Comparison of ENCODE assay signal across 25 cellular contexts in genomic region chr10:88893611-88894010, GRCh38. TPM values are rescaled to one million over a fixed set of nuclear protein-coding genes. Genes with fewer than 3 reads are reported as not detected.
DNase-seq lines count a peak whose midpoint lies in the region; ATAC-seq and TF ChIP-seq lines count a peak whose summit lies in the region.
"Had no signal": no experiment of that assay in that cellular context is flagged by ENCODE, and none has a peak within 500 bp of the region (broad histone marks: within the 10 kb centered on the region; RNA-seq: fewer than 3 reads in every experiment).

No MANE protein-coding gene starts in this region.

- H3K4me3 ChIP-seq in left ventricle myocardium inferior (no peak overlapping the region), body of pancreas (no peak overlapping the region), neutrophil (ENCODE audit: low read depth in 1 of 2, low read length in 1 of 2) (no peak overlapping the region)
- H3K4me3 ChIP-seq: breast epithelium, esophagus squamous epithelium had no signal

- no peaks in the 10 kb centered on the region for H3K36me3 ChIP-seq in left ventricle myocardium inferior
- no peaks in the 10 kb centered on the region for H3K36me3 ChIP-seq in body of pancreas (replicated peaks in 1 of 2; ENCODE audit: insufficient read depth in 1 of 2, low read depth in 2 of 2)
- H3K36me3 ChIP-seq in neutrophil: no peaks in the 10 kb centered on the region
- H3K36me3 ChIP-seq: breast epithelium, esophagus squamous epithelium had no signal

- WGBS in body of pancreas, 2 donors: 70 to 78% methylated on average over 3 of the region's 3 CpGs

- peaks cover 18% of the 10 kb centered on the region for H3K4me1 ChIP-seq in left ventricle myocardium inferior
- no peaks in the 10 kb centered on the region for H3K4me1 ChIP-seq in body of pancreas
- peaks cover 28 to 30% of the 10 kb centered on the region in 2 experiments for H3K4me1 ChIP-seq in neutrophil (ENCODE audit: control insufficient read depth in 1 of 2, insufficient read depth in 1 of 2, low read depth in 1 of 2, low read length in 1 of 2)
- H3K4me1 ChIP-seq: breast epithelium had no signal

- DNase-seq in left ventricle myocardium inferior (no peak), cardiac septum (ENCODE audit: low spot score) (no peak), body of pancreas (no peak), SW480 (ENCODE audit: low spot score) (no peak), HUDEP-2 (lab: John Stamatoyannopoulos, UW; ENCODE audit: unreplicated experiment in 76 of 76) (no peak)
- DNase-seq: activated CD4-positive, alpha-beta memory T cell treated with anti-CD3 and anti-CD28 coated beads, Interleukin-2, amount 10 ng/mL, durations not matched to agents 7 days and 5 days; activated T-cell treated with anti-CD3 and anti-CD28 coated beads, Interleukin-2, amount 50 U/mL, for 1 hour; CD8-positive, alpha-beta memory T cell; esophagus squamous epithelium; islet precursor cell; Karpas-422; naive thymus-derived CD4-positive, alpha-beta T cell; posterior cingulate gyrus; SHP77; stimulated activated CD4-positive, alpha-beta T cell treated with anti-CD3 and anti-CD28 coated beads, Interleukin-4, amount 100 ng/mL, for 4 hours; T-helper 17 cell had no signal

- ATAC-seq in body of pancreas: peak; percentile 47
- ATAC-seq in GM21423 (IDR thresholded peaks at IDR 0.05; ENCODE audit: unreplicated experiment): no peak
- ATAC-seq in GM19397 (IDR thresholded peaks at IDR 0.05; ENCODE audit: unreplicated experiment): no peak
- ATAC-seq: activated naive CD4-positive, alpha-beta T cell treated with anti-CD3 and anti-CD28 coated beads, Interleukin-2, amount 50 U/mL, for 72 hours; HCT116; naive thymus-derived CD4-positive, alpha-beta T cell; T-helper 17 cell had no signal

- TF ChIP-seq POLR2A in body of pancreas (IDR thresholded peaks at IDR 0.05): no peak

- TF ChIP-seq CTCF in left ventricle myocardium inferior (IDR thresholded peaks at IDR 0.05; ENCODE audit: borderline replicate concordance) (no peak), body of pancreas (IDR thresholded peaks at IDR 0.05) (no peak), neutrophil (IDR thresholded peaks at IDR 0.05) (no peak)

- no peaks in the 10 kb centered on the region for H3K9me3 ChIP-seq in left ventricle myocardium inferior (replicated peaks)
- H3K9me3 ChIP-seq in body of pancreas: no peaks in the 10 kb centered on the region
- no peaks in the 10 kb centered on the region for H3K9me3 ChIP-seq in neutrophil
- H3K9me3 ChIP-seq: breast epithelium, esophagus squamous epithelium had no signal

- peak overlapping the region; percentile 38 for H3K27ac ChIP-seq in left ventricle myocardium inferior (replicated peaks)
- peak overlapping the region in 1 of 4 donors; percentile 48 for H3K27ac ChIP-seq in body of pancreas
- peak overlapping the region; percentile 19 for H3K27ac ChIP-seq in neutrophil

- peaks cover 4% of the 10 kb centered on the region for H3K27me3 ChIP-seq in left ventricle myocardium inferior (ENCODE audit: low read depth)
- no peaks in the 10 kb centered on the region for H3K27me3 ChIP-seq in body of pancreas
- no peaks in the 10 kb centered on the region for H3K27me3 ChIP-seq in neutrophil
- H3K27me3 ChIP-seq: breast epithelium, esophagus squamous epithelium had no signal

- intact Hi-C loops in left ventricle myocardium inferior (cut with micrococcal nuclease): no loop called here
- intact Hi-C loops in cardiac septum (cut with DNase I): no loop called here
- intact Hi-C loops in body of pancreas (cut with DNase I): no loop called here

RNA-seq across cellular contexts. Expression of gene STAMBPL1, which starts 13.6 kb away (rescaled TPM):
- total RNA-seq in left ventricle myocardium inferior (2.5 TPM), cardiac septum (2.9 TPM), body of pancreas (10 to 100 TPM; 10.1 to 26.7 TPM)

RNA-seq across cellular contexts. Expression of gene ANKRD22, which starts 42.0 kb away (rescaled TPM):
- total RNA-seq in left ventricle myocardium inferior: not detected
- 0.13 TPM for total RNA-seq in cardiac septum
- 10 to 100 TPM in 1 of 2 donors, 1 to 10 TPM in 1; 5.9 to 13.5 TPM for total RNA-seq in body of pancreas
- total RNA-seq: A172; CD8-positive, alpha-beta memory T cell; lung microvascular endothelial cell; T-helper 17 cell; temporal lobe had no signal

RNA-seq across cellular contexts. Expression of gene ACTA2, which starts 59.0 kb away (rescaled TPM):
- total RNA-seq in left ventricle myocardium inferior (89.4 TPM), cardiac septum (162 TPM), body of pancreas (100 to 1,000 TPM in 1 of 2 donors, 10 to 100 TPM in 1; 41.5 to 136 TPM)
